ENCODE assay signal across 1 cellular context in the genomic region with DNA sequence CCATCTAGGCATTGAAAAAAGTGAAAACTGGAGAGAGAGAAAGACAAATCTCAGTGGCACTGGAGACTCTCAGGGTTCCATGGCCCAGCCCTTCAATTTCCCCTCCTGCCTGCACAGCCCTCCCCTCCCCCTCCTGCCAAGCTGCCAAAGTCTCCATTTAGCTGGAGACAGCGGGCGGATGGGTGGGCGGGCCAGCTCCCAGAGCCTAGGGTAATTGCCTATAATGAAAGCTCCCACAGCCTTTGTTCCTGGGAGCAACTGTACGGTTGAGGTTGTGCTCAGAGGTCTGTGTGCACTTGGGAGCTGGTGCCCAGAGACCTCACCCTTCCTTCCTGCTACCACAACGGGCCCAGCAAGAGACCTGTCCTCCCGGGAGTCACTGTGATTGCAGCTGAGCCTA.
TF ChIP-seq lines count a peak whose summit lies in the region.

No MANE protein-coding gene starts in this region.

TF ChIP-seq in GM23338, 12 proteins besides CTCF, POLR2A, EP300 and RAD21 (continued from another document):
- TF ChIP-seq, protein P1, sequence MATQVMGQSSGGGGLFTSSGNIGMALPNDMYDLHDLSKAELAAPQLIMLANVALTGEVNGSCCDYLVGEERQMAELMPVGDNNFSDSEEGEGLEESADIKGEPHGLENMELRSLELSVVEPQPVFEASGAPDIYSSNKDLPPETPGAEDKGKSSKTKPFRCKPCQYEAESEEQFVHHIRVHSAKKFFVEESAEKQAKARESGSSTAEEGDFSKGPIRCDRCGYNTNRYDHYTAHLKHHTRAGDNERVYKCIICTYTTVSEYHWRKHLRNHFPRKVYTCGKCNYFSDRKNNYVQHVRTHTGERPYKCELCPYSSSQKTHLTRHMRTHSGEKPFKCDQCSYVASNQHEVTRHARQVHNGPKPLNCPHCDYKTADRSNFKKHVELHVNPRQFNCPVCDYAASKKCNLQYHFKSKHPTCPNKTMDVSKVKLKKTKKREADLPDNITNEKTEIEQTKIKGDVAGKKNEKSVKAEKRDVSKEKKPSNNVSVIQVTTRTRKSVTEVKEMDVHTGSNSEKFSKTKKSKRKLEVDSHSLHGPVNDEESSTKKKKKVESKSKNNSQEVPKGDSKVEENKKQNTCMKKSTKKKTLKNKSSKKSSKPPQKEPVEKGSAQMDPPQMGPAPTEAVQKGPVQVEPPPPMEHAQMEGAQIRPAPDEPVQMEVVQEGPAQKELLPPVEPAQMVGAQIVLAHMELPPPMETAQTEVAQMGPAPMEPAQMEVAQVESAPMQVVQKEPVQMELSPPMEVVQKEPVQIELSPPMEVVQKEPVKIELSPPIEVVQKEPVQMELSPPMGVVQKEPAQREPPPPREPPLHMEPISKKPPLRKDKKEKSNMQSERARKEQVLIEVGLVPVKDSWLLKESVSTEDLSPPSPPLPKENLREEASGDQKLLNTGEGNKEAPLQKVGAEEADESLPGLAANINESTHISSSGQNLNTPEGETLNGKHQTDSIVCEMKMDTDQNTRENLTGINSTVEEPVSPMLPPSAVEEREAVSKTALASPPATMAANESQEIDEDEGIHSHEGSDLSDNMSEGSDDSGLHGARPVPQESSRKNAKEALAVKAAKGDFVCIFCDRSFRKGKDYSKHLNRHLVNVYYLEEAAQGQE (IDR thresholded peaks at IDR 0.05; ENCODE audit: unreplicated experiment) = no peak
- TF ChIP-seq ZNF331 (CRISPR knock-in tag; IDR thresholded peaks at IDR 0.05; ENCODE audit: low read depth) (no peak), JUNB (IDR thresholded peaks at IDR 0.05; ENCODE audit: unreplicated experiment) (no peak), NANOG (IDR thresholded peaks at IDR 0.05; ENCODE audit: borderline replicate concordance) (no peak), EZH2phosphoT487 (IDR thresholded peaks at IDR 0.05; ENCODE audit: unreplicated experiment) (no peak), POLR2AphosphoS5 (IDR thresholded peaks at IDR 0.05; ENCODE audit: low read depth) (no peak), STAT1 (IDR thresholded peaks at IDR 0.05; ENCODE audit: unreplicated experiment) (no peak), EZH2 (IDR thresholded peaks at IDR 0.05; ENCODE audit: low read depth, unreplicated experiment) (no peak), ZNF114 (CRISPR knock-in tag; IDR thresholded peaks at IDR 0.05) (no peak)
- TF ChIP-seq, protein P2, sequence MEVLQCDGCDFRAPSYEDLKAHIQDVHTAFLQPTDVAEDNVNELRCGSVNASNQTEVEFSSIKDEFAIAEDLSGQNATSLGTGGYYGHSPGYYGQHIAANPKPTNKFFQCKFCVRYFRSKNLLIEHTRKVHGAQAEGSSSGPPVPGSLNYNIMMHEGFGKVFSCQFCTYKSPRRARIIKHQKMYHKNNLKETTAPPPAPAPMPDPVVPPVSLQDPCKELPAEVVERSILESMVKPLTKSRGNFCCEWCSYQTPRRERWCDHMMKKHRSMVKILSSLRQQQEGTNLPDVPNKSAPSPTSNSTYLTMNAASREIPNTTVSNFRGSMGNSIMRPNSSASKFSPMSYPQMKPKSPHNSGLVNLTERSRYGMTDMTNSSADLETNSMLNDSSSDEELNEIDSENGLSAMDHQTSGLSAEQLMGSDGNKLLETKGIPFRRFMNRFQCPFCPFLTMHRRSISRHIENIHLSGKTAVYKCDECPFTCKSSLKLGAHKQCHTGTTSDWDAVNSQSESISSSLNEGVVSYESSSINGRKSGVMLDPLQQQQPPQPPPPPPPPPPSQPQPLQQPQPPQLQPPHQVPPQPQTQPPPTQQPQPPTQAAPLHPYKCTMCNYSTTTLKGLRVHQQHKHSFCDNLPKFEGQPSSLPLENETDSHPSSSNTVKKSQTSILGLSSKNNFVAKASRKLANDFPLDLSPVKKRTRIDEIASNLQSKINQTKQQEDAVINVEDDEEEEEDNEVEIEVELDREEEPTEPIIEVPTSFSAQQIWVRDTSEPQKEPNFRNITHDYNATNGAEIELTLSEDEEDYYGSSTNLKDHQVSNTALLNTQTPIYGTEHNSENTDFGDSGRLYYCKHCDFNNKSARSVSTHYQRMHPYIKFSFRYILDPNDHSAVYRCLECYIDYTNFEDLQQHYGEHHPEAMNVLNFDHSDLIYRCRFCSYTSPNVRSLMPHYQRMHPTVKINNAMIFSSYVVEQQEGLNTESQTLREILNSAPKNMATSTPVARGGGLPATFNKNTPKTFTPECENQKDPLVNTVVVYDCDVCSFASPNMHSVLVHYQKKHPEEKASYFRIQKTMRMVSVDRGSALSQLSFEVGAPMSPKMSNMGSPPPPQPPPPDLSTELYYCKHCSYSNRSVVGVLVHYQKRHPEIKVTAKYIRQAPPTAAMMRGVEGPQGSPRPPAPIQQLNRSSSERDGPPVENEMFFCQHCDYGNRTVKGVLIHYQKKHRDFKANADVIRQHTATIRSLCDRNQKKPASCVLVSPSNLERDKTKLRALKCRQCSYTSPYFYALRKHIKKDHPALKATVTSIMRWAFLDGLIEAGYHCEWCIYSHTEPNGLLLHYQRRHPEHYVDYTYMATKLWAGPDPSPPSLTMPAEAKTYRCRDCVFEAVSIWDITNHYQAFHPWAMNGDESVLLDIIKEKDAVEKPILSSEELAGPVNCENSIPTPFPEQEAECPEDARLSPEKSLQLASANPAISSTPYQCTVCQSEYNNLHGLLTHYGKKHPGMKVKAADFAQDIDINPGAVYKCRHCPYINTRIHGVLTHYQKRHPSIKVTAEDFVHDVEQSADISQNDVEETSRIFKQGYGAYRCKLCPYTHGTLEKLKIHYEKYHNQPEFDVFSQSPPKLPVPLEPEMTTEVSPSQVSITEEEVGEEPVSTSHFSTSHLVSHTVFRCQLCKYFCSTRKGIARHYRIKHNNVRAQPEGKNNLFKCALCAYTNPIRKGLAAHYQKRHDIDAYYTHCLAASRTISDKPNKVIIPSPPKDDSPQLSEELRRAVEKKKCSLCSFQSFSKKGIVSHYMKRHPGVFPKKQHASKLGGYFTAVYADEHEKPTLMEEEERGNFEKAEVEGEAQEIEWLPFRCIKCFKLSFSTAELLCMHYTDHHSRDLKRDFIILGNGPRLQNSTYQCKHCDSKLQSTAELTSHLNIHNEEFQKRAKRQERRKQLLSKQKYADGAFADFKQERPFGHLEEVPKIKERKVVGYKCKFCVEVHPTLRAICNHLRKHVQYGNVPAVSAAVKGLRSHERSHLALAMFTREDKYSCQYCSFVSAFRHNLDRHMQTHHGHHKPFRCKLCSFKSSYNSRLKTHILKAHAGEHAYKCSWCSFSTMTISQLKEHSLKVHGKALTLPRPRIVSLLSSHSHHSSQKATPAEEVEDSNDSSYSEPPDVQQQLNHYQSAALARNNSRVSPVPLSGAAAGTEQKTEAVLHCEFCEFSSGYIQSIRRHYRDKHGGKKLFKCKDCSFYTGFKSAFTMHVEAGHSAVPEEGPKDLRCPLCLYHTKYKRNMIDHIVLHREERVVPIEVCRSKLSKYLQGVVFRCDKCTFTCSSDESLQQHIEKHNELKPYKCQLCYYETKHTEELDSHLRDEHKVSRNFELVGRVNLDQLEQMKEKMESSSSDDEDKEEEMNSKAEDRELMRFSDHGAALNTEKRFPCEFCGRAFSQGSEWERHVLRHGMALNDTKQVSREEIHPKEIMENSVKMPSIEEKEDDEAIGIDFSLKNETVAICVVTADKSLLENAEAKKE (CRISPR knock-in tag; IDR thresholded peaks at IDR 0.05) = no peak
